In genomic region chr19:2717638-2718541, GRCh38 we compare ENCODE assay signal across 16 cellular contexts. TPM values are rescaled to one million over a fixed set of nuclear protein-coding genes. Genes with fewer than 3 reads are reported as not detected.
A peak's percentile ranks its signal among the peaks of the same experiment; 100 is the strongest.
DNase-seq lines count a peak whose midpoint lies in the region; ATAC-seq and TF ChIP-seq lines count a peak whose summit lies in the region.
"Had no signal": no experiment of that assay in that cellular context is flagged by ENCODE, and none has a peak within 500 bp of the region (broad histone marks: within the 10 kb centered on the region; RNA-seq: fewer than 3 reads in every experiment).

No MANE protein-coding gene starts in this region.

- H3K36me3 ChIP-seq in neural progenitor cell, result no peaks in the 10 kb centered on the region

- H3K79me2 ChIP-seq in neural progenitor cell (ENCODE audit: low read depth), result no peaks in the 10 kb centered on the region

- TF ChIP-seq CTCF in natural killer cell (IDR thresholded peaks at IDR 0.05), result no peak
- TF ChIP-seq CTCF in neural progenitor cell (IDR thresholded peaks at IDR 0.05), result no peak

- peak; percentile 13 for DNase-seq in natural killer cell treated with Interleukin-12 subunit alpha and Interleukin-12 subunit beta and Interleukin-15 and Interleukin-18, amount 100 ng/mL, for 72 hours (ENCODE audit: low spot score)
- DNase-seq in natural killer cell, result no peak
- DNase-seq in neural progenitor cell (ENCODE audit: low spot score), result no peak
- DNase-seq in stimulated activated effector memory CD8-positive, alpha-beta T cell treated with anti-CD3 and anti-CD28 coated beads, Interleukin-12 subunit alpha, Interleukin-12 subunit beta, amount 100 ng/mL, for 72 hours (ENCODE audit: low spot score in 2 of 2), result no peak
- no peak for DNase-seq in activated gamma-delta T cell (lab: John Stamatoyannopoulos, UW)
- DNase-seq: CD8-positive, alpha-beta T cell; COR-L47; DND-41; GF-D8 had no signal

- no peak overlapping the region for H3K4me3 ChIP-seq in neural progenitor cell
- H3K4me3 ChIP-seq: A549 had no signal

- no peak overlapping the region for H3K9ac ChIP-seq in neural progenitor cell

- peaks cover 15% of the 10 kb centered on the region for H3K4me1 ChIP-seq in neural progenitor cell

- peaks cover 28% of the 10 kb centered on the region for H3K27me3 ChIP-seq in neural progenitor cell

- H3K27ac Mint-ChIP-seq in natural killer cell treated with Interleukin-12 subunit alpha and Interleukin-12 subunit beta and Interleukin-15 and Interleukin-18, amount 100 ng/mL, for 72 hours, result no peak overlapping the region
- H3K27ac Mint-ChIP-seq in natural killer cell (no peak overlapping the region), neural progenitor cell (peak overlapping the region; percentile 46)
- H3K27ac Mint-ChIP-seq in stimulated activated effector memory CD8-positive, alpha-beta T cell treated with anti-CD3 and anti-CD28 coated beads, Interleukin-12 subunit alpha, Interleukin-12 subunit beta, amount 100 ng/mL, for 72 hours, result no peak overlapping the region
- H3K27ac Mint-ChIP-seq: CD8-positive, alpha-beta T cell had no signal

- H4K20me1 ChIP-seq in neural progenitor cell (ENCODE audit: low read depth), result peaks cover 23% of the 10 kb centered on the region

- peaks cover 8% of the 10 kb centered on the region for H3K36me3 Mint-ChIP-seq in natural killer cell treated with Interleukin-12 subunit alpha and Interleukin-12 subunit beta and Interleukin-15 and Interleukin-18, amount 100 ng/mL, for 72 hours
- H3K36me3 Mint-ChIP-seq in natural killer cell (no peaks in the 10 kb centered on the region), neural progenitor cell (peaks cover 17% of the 10 kb centered on the region)
- no peaks in the 10 kb centered on the region for H3K36me3 Mint-ChIP-seq in stimulated activated effector memory CD8-positive, alpha-beta T cell treated with anti-CD3 and anti-CD28 coated beads, Interleukin-12 subunit alpha, Interleukin-12 subunit beta, amount 100 ng/mL, for 72 hours
- H3K36me3 Mint-ChIP-seq: CD14-positive monocyte; CD8-positive, alpha-beta T cell had no signal

- peaks cover 12 to 18% of the 10 kb centered on the region in 2 donors for H3K27me3 Mint-ChIP-seq in natural killer cell treated with Interleukin-12 subunit alpha and Interleukin-12 subunit beta and Interleukin-15 and Interleukin-18, amount 100 ng/mL, for 72 hours
- H3K27me3 Mint-ChIP-seq in natural killer cell (ENCODE audit: low read depth in 2 of 2) (peaks cover 0 to 9% of the 10 kb centered on the region in 2 donors), neural progenitor cell (ENCODE audit: insufficient read depth, low read depth) (peaks cover 23% of the 10 kb centered on the region)

- H3K27ac ChIP-seq in angular gyrus (ENCODE audit: low read depth, low read length) (peak overlapping the region; percentile 64), neural progenitor cell (no peak overlapping the region)
- H3K27ac ChIP-seq: A549, HL-60 had no signal

- no peaks in the 10 kb centered on the region for H3K4me1 Mint-ChIP-seq in natural killer cell treated with Interleukin-12 subunit alpha and Interleukin-12 subunit beta and Interleukin-15 and Interleukin-18, amount 100 ng/mL, for 72 hours (ENCODE audit: low read depth in 2 of 2)
- H3K4me1 Mint-ChIP-seq in natural killer cell, result peaks cover 0 to 5% of the 10 kb centered on the region in 2 donors
- peaks cover 10% of the 10 kb centered on the region for H3K4me1 Mint-ChIP-seq in neural progenitor cell
- H3K4me1 Mint-ChIP-seq in stimulated activated effector memory CD8-positive, alpha-beta T cell treated with anti-CD3 and anti-CD28 coated beads, Interleukin-12 subunit alpha, Interleukin-12 subunit beta, amount 100 ng/mL, for 72 hours, result no peaks in the 10 kb centered on the region

- no peak overlapping the region for H3K4me2 ChIP-seq in neural progenitor cell
- H3K4me2 ChIP-seq: A549 had no signal

- peaks cover 8% of the 10 kb centered on the region for H3K9me3 Mint-ChIP-seq in natural killer cell treated with Interleukin-12 subunit alpha and Interleukin-12 subunit beta and Interleukin-15 and Interleukin-18, amount 100 ng/mL, for 72 hours
- H3K9me3 Mint-ChIP-seq in natural killer cell (peaks cover 3 to 8% of the 10 kb centered on the region in 2 donors), neural progenitor cell (peaks cover 11% of the 10 kb centered on the region)
- H3K9me3 Mint-ChIP-seq in stimulated activated effector memory CD8-positive, alpha-beta T cell treated with anti-CD3 and anti-CD28 coated beads, Interleukin-12 subunit alpha, Interleukin-12 subunit beta, amount 100 ng/mL, for 72 hours, result peaks cover 3% of the 10 kb centered on the region

- intact Hi-C loops in natural killer cell (cut with micrococcal nuclease), result no loop called here

- no peak overlapping the region for H3K4me3 Mint-ChIP-seq in natural killer cell treated with Interleukin-12 subunit alpha and Interleukin-12 subunit beta and Interleukin-15 and Interleukin-18, amount 100 ng/mL, for 72 hours
- H3K4me3 Mint-ChIP-seq in natural killer cell, result no peak overlapping the region
- no peak overlapping the region for H3K4me3 Mint-ChIP-seq in neural progenitor cell
- H3K4me3 Mint-ChIP-seq in stimulated activated effector memory CD8-positive, alpha-beta T cell treated with anti-CD3 and anti-CD28 coated beads, Interleukin-12 subunit alpha, Interleukin-12 subunit beta, amount 100 ng/mL, for 72 hours, result no peak overlapping the region
- H3K4me3 Mint-ChIP-seq: CD8-positive, alpha-beta T cell had no signal

- no peak overlapping the region for H2AFZ ChIP-seq in neural progenitor cell (replicated peaks)

- ATAC-seq in natural killer cell treated with Interleukin-12 subunit alpha and Interleukin-12 subunit beta and Interleukin-15 and Interleukin-18, amount 100 ng/mL, for 72 hours, result no peak
- ATAC-seq in natural killer cell (no peak), GM21515 (IDR thresholded peaks at IDR 0.05; ENCODE audit: unreplicated experiment) (no peak), GM21529 (IDR thresholded peaks at IDR 0.05; ENCODE audit: unreplicated experiment) (no peak)
- ATAC-seq in stimulated activated effector memory CD8-positive, alpha-beta T cell treated with anti-CD3 and anti-CD28 coated beads, Interleukin-12 subunit alpha, Interleukin-12 subunit beta, amount 100 ng/mL, for 72 hours, result peak; percentile 25
- ATAC-seq: A549; CD8-positive, alpha-beta T cell; HCT116 had no signal

- H3F3A ChIP-seq in neural progenitor cell (ENCODE audit: low read depth), result peaks cover 21% of the 10 kb centered on the region

- H3K9me3 ChIP-seq in neural progenitor cell (ENCODE audit: low read depth), result no peaks in the 10 kb centered on the region

RNA-seq across cellular contexts. Expression of gene DIRAS1, which starts 3.3 kb away (rescaled TPM):
- total RNA-seq in natural killer cell treated with Interleukin-12 subunit alpha and Interleukin-12 subunit beta and Interleukin-15 and Interleukin-18, amount 100 ng/mL, for 72 hours, result not detected
- total RNA-seq in natural killer cell, result under 1 TPM; 0.12 to 0.48 (median 0.18) TPM
- total RNA-seq in neural progenitor cell (ENCODE audit: low replicate concordance), result 2.7 and 4.2 TPM in 2 replicates

RNA-seq across cellular contexts. Expression of gene GNG7, which starts 15.4 kb away (rescaled TPM):
- under 1 TPM; 0.26 to 0.59 TPM for total RNA-seq in natural killer cell treated with Interleukin-12 subunit alpha and Interleukin-12 subunit beta and Interleukin-15 and Interleukin-18, amount 100 ng/mL, for 72 hours
- total RNA-seq in natural killer cell (1 to 10 TPM in 2 of 3 donors, under 1 TPM in 1; 0.75 to 4.8 (median 1.5) TPM), neural progenitor cell (ENCODE audit: low replicate concordance) (7.0 and 9.6 TPM in 2 replicates)

RNA-seq across cellular contexts. Expression of gene SLC39A3, which starts 21.9 kb away (rescaled TPM):
- total RNA-seq in natural killer cell treated with Interleukin-12 subunit alpha and Interleukin-12 subunit beta and Interleukin-15 and Interleukin-18, amount 100 ng/mL, for 72 hours, result 10 to 100 TPM; 30.5 to 91.6 TPM
- total RNA-seq in natural killer cell (10 to 100 TPM; 14.8 to 29.4 (median 19.6) TPM), neural progenitor cell (ENCODE audit: low replicate concordance) (6.1 and 28.5 TPM in 2 replicates)
